ENCODE assay signal across 1 cellular context in the genomic region with DNA sequence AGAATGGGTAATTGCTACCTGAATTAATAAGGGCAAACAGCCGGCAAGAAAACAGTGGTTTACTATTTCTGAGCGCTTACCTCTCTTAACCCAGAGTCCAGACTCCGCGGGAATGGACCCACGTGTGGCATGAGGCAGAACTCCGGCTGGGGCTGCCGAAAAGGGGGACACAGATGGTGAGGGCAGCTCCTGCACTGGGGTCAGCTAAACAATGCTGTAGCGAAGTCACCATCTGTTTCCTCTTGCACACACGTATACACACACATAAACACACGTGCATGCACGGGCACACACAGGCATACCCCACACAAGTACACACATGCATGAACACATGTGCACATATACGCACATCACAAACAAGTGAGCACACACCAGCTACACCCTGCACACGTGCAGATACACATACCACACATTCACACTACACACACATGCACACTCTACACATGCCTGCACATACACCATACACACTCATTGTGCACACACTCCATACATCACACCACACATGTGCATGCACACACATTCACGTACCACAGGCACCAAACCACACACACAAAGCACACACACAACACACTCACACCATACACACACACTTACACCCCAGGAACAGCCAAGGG.
TF ChIP-seq lines count a peak whose summit lies in the region.

No MANE protein-coding gene starts in this region.

TF ChIP-seq in H1, 55 proteins besides CTCF, POLR2A, EP300 and RAD21:
- no peak for TF ChIP-seq SP4 (IDR thresholded peaks at IDR 0.05; ENCODE audit: low read length)
- TF ChIP-seq EZH2 (IDR thresholded peaks at IDR 0.05; ENCODE audit: low read depth, low read length, severe bottlenecking) = no peak
- no peak for TF ChIP-seq CEBPB (IDR thresholded peaks at IDR 0.05; ENCODE audit: low read depth, low read length)
